In the genomic region with DNA sequence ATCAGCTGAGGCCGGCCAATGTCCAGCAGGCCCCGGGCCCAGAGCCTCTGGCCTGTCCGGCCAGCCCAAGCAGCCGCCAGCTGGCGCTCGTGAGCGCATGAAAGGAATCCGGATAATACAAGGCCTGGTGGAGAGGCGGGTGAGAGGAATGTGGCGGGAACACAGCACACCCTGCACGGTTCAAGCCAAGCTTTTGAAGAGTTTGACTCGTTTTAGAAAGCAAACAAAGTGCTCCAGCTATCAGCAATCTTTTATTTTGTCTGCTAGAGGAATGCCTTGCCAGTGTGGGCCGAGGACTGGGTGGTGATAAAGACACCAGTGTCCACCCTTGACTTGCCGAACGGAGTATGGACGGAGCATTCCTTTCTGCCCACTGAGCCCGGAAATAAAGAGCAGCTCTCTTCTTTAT, we compare ENCODE assay signal across 1 cellular context.
TF ChIP-seq lines count a peak whose summit lies in the region.

No MANE protein-coding gene starts in this region.

TF ChIP-seq in HepG2, 621 proteins besides CTCF, POLR2A, EP300 and RAD21 (continues in another document):
- TF ChIP-seq ZNF10 (CRISPR knock-in tag; IDR thresholded peaks at IDR 0.05; ENCODE audit: borderline replicate concordance, low read depth), result no peak
- no peak; the same call in 1 of the 2 replicates for TF ChIP-seq ZNF740 (CRISPR knock-in tag; IDR thresholded peaks at IDR 0.05)
- TF ChIP-seq, protein P1, sequence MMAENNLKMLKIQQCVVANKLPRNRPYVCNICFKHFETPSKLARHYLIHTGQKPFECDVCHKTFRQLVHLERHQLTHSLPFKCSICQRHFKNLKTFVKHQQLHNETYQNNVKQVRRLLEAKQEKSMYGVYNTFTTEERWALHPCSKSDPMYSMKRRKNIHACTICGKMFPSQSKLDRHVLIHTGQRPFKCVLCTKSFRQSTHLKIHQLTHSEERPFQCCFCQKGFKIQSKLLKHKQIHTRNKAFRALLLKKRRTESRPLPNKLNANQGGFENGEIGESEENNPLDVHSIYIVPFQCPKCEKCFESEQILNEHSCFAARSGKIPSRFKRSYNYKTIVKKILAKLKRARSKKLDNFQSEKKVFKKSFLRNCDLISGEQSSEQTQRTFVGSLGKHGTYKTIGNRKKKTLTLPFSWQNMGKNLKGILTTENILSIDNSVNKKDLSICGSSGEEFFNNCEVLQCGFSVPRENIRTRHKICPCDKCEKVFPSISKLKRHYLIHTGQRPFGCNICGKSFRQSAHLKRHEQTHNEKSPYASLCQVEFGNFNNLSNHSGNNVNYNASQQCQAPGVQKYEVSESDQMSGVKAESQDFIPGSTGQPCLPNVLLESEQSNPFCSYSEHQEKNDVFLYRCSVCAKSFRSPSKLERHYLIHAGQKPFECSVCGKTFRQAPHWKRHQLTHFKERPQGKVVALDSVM (CRISPR knock-in tag; IDR thresholded peaks at IDR 0.05), result peak; percentile 46; the same call in 1 of the 2 replicates
- TF ChIP-seq, protein P2, sequence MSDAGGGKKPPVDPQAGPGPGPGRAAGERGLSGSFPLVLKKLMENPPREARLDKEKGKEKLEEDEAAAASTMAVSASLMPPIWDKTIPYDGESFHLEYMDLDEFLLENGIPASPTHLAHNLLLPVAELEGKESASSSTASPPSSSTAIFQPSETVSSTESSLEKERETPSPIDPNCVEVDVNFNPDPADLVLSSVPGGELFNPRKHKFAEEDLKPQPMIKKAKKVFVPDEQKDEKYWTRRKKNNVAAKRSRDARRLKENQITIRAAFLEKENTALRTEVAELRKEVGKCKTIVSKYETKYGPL (CRISPR knock-in tag; IDR thresholded peaks at IDR 0.05), result 0 out of 2 replicates have a peak, but pooled peaks have one; percentile 13
- TF ChIP-seq SOX13 (IDR thresholded peaks at IDR 0.05), result no peak
- TF ChIP-seq SOX13 (CRISPR knock-in tag; conservative IDR thresholded peaks at IDR 0.05 in 1 of 2, IDR thresholded peaks at IDR 0.05 in 1 of 2), result peak in 1 of 2 experiments; percentile 78; a peak in 2 of 4 replicates
- peak; percentile 80 for TF ChIP-seq RARA (CRISPR knock-in tag; IDR thresholded peaks at IDR 0.05)
- TF ChIP-seq TBX2 (CRISPR knock-in tag; IDR thresholded peaks at IDR 0.05; ENCODE audit: borderline replicate concordance), result peak; percentile 71; the same call in 1 of the 2 replicates
- no peak for TF ChIP-seq RELA (CRISPR knock-in tag; IDR thresholded peaks at IDR 0.05)
- no peak for TF ChIP-seq SP2 (CRISPR knock-in tag; IDR thresholded peaks at IDR 0.05)
- TF ChIP-seq, protein P3, sequence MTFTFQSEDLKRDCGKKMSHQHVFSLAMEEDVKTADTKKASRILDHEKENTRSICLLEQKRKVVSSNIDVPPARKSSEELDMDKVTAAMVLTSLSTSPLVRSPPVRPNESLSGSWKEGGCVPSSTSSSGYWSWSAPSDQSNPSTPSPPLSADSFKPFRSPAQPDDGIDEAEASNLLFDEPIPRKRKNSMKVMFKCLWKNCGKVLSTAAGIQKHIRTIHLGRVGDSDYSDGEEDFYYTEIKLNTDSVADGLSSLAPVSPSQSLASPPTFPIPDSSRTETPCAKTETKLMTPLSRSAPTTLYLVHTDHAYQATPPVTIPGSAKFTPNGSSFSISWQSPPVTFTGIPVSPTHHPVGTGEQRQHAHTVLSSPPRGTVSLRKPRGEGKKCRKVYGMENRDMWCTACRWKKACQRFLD (CRISPR knock-in tag; IDR thresholded peaks at IDR 0.05; ENCODE audit: borderline replicate concordance), result peak; percentile 77; the same call in 1 of the 2 replicates
- TF ChIP-seq HIVEP1 (CRISPR knock-in tag; IDR thresholded peaks at IDR 0.05), result peak; percentile 77; the same call in 1 of the 2 replicates
- TF ChIP-seq PRPF4 (IDR thresholded peaks at IDR 0.05; ENCODE audit: low read depth, low read length, poor library complexity, severe bottlenecking), result no peak
- TF ChIP-seq KAT7 (CRISPR knock-in tag; IDR thresholded peaks at IDR 0.05; ENCODE audit: borderline replicate concordance), result peak; percentile 64; the same call in 1 of the 2 replicates
- no peak for TF ChIP-seq HMGA1 (CRISPR knock-in tag; conservative IDR thresholded peaks at IDR 0.05)
- TF ChIP-seq TRAFD1 (CRISPR knock-in tag; IDR thresholded peaks at IDR 0.05; ENCODE audit: borderline replicate concordance), result no peak
- TF ChIP-seq, protein P4, sequence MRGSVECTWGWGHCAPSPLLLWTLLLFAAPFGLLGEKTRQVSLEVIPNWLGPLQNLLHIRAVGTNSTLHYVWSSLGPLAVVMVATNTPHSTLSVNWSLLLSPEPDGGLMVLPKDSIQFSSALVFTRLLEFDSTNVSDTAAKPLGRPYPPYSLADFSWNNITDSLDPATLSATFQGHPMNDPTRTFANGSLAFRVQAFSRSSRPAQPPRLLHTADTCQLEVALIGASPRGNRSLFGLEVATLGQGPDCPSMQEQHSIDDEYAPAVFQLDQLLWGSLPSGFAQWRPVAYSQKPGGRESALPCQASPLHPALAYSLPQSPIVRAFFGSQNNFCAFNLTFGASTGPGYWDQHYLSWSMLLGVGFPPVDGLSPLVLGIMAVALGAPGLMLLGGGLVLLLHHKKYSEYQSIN (CRISPR knock-in tag; IDR thresholded peaks at IDR 0.05; ENCODE audit: borderline replicate concordance), result no peak
- peak; percentile 60; the same call in 1 of the 2 replicates for TF ChIP-seq PAXIP1 (CRISPR knock-in tag; conservative IDR thresholded peaks at IDR 0.05)
- TF ChIP-seq, protein P5, sequence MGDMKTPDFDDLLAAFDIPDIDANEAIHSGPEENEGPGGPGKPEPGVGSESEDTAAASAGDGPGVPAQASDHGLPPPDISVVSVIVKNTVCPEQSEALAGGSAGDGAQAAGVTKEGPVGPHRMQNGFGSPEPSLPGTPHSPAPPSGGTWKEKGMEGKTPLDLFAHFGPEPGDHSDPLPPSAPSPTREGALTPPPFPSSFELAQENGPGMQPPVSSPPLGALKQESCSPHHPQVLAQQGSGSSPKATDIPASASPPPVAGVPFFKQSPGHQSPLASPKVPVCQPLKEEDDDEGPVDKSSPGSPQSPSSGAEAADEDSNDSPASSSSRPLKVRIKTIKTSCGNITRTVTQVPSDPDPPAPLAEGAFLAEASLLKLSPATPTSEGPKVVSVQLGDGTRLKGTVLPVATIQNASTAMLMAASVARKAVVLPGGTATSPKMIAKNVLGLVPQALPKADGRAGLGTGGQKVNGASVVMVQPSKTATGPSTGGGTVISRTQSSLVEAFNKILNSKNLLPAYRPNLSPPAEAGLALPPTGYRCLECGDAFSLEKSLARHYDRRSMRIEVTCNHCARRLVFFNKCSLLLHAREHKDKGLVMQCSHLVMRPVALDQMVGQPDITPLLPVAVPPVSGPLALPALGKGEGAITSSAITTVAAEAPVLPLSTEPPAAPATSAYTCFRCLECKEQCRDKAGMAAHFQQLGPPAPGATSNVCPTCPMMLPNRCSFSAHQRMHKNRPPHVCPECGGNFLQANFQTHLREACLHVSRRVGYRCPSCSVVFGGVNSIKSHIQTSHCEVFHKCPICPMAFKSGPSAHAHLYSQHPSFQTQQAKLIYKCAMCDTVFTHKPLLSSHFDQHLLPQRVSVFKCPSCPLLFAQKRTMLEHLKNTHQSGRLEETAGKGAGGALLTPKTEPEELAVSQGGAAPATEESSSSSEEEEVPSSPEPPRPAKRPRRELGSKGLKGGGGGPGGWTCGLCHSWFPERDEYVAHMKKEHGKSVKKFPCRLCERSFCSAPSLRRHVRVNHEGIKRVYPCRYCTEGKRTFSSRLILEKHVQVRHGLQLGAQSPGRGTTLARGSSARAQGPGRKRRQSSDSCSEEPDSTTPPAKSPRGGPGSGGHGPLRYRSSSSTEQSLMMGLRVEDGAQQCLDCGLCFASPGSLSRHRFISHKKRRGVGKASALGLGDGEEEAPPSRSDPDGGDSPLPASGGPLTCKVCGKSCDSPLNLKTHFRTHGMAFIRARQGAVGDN (CRISPR knock-in tag; IDR thresholded peaks at IDR 0.05), result peak; percentile 100
- TF ChIP-seq CENPT (CRISPR knock-in tag; IDR thresholded peaks at IDR 0.05; ENCODE audit: low read depth), result no peak
- no peak for TF ChIP-seq HOXA9 (CRISPR knock-in tag; IDR thresholded peaks at IDR 0.05; ENCODE audit: borderline replicate concordance)
- TF ChIP-seq ZNF414 (CRISPR knock-in tag; IDR thresholded peaks at IDR 0.05), result peak; percentile 75; the same call in 1 of the 2 replicates
- no peak for TF ChIP-seq ZNF660 (CRISPR knock-in tag; IDR thresholded peaks at IDR 0.05; ENCODE audit: borderline replicate concordance, low read depth)
- TF ChIP-seq ZFP90 (CRISPR knock-in tag; IDR thresholded peaks at IDR 0.05; ENCODE audit: borderline replicate concordance), result peak; percentile 77
- TF ChIP-seq ATF5 (CRISPR knock-in tag; IDR thresholded peaks at IDR 0.05; ENCODE audit: low read depth), result no peak
- no peak for TF ChIP-seq ZNF530 (CRISPR knock-in tag; IDR thresholded peaks at IDR 0.05; ENCODE audit: low read depth)
- peak; percentile 60 for TF ChIP-seq ZBTB7A (CRISPR knock-in tag; IDR thresholded peaks at IDR 0.05)
- TF ChIP-seq NFE2 (CRISPR knock-in tag; IDR thresholded peaks at IDR 0.05), result no peak
- no peak for TF ChIP-seq NONO (IDR thresholded peaks at IDR 0.05)
- TF ChIP-seq NONO (CRISPR knock-in tag; conservative IDR thresholded peaks at IDR 0.05), result peak; percentile 74
- TF ChIP-seq ZNF879 (CRISPR knock-in tag; IDR thresholded peaks at IDR 0.05), result peak; percentile 63; the same call in 1 of the 2 replicates
- TF ChIP-seq ZNF20 (CRISPR knock-in tag; IDR thresholded peaks at IDR 0.05), result no peak
- no peak for TF ChIP-seq CREBL2 (CRISPR knock-in tag; IDR thresholded peaks at IDR 0.05; ENCODE audit: borderline replicate concordance)
- TF ChIP-seq KMT2A (CRISPR knock-in tag; IDR thresholded peaks at IDR 0.05), result peak; percentile 47; the same call in 1 of the 2 replicates
- TF ChIP-seq, protein P6, sequence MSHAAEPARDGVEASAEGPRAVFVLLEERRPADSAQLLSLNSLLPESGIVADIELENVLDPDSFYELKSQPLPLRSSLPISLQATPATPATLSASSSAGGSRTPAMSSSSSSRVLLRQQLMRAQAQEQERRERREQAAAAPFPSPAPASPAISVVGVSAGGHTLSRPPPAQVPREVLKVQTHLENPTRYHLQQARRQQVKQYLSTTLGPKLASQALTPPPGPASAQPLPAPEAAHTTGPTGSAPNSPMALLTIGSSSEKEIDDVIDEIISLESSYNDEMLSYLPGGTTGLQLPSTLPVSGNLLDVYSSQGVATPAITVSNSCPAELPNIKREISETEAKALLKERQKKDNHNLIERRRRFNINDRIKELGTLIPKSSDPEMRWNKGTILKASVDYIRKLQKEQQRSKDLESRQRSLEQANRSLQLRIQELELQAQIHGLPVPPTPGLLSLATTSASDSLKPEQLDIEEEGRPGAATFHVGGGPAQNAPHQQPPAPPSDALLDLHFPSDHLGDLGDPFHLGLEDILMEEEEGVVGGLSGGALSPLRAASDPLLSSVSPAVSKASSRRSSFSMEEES (CRISPR knock-in tag; IDR thresholded peaks at IDR 0.05), result peak; percentile 78
- TF ChIP-seq ZNF724P (CRISPR knock-in tag; IDR thresholded peaks at IDR 0.05; ENCODE audit: borderline replicate concordance), result no peak
- TF ChIP-seq HNRNPH1 (optimal IDR thresholded peaks at IDR 0.05; ENCODE audit: low read depth, low read length), result no peak
- TF ChIP-seq EED (CRISPR knock-in tag; IDR thresholded peaks at IDR 0.05), result 0 out of 2 replicates have a peak, but pooled peaks have one; percentile 79
- TF ChIP-seq RFXAP (CRISPR knock-in tag; IDR thresholded peaks at IDR 0.05; ENCODE audit: borderline replicate concordance), result peak; percentile 79; the same call in 1 of the 2 replicates
